In the genomic region with DNA sequence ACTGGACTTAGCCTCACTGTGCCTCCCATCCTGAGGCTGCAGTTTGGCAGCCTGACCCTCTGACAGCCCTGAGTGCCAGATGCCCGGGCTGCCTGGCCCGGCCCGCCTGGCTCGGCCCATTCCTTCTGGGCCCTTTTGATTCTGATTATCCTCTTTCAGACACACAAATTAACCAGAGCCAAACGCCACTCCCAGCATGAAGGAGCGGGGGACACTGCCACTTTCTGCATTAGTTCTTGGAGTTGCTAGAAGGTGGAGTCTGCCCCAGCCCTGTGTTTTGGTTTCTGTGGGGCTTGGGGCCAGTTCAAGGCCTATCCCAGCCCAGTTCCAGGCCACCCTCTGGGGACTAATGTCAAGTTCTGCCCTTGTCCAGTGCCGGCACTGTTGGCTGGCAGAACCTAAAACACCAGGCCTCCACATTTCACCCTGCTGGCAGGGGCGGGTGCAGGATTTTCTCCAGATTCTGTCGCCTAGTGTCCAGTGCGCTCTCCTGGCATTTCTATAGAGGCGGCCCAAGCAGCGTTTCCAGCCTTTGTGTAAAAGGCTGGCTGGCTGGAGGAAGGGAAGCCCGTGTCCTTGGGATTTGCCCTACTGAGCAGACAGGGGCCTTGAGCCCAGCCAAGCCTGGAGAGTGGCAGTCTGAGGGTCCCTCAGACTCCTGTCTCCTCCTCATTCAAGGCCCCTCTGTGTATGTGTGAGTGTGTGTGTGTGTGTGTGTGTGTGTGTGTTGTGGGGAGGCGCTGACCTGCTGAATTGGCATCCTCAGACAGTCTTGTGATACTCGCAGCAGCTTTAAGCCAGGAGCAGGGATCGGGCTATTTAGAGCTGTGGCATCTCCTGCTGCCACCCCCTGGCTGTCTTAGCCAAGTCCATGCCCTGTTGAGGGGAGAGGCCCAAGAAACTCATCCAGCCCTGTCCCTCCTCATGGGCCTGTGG, we compare ENCODE assay signal across 11 cellular contexts. TPM values are rescaled to one million over a fixed set of nuclear protein-coding genes. Genes with fewer than 3 reads are reported as not detected.
DNase-seq lines count a peak whose midpoint lies in the region; ATAC-seq and TF ChIP-seq lines count a peak whose summit lies in the region.
"Had no signal": no experiment of that assay in that cellular context is flagged by ENCODE, and none has a peak within 500 bp of the region (broad histone marks: within the 10 kb centered on the region; RNA-seq: fewer than 3 reads in every experiment).

No MANE protein-coding gene starts in this region.

- H3K4me1 ChIP-seq in PC-3 (ENCODE audit: insufficient read depth, low read length) (no peaks in the 10 kb centered on the region), thoracic aorta (ENCODE audit: control insufficient read depth in 1 of 2, low read depth in 2 of 2) (peaks cover 34 to 70% of the 10 kb centered on the region in 2 donors)

- ATAC-seq in PC-3 (peak; percentile 27), thoracic aorta (ENCODE audit: insufficient number of reproducible peaks, low FRiP score, low read depth) (no peak), HG03108 (IDR thresholded peaks at IDR 0.05; ENCODE audit: unreplicated experiment) (no peak), HG03432 (IDR thresholded peaks at IDR 0.05; ENCODE audit: unreplicated experiment) (no peak)
- no peak for ATAC-seq in naive thymus-derived CD8-positive, alpha-beta T cell

- peak overlapping the region in 3 of 10 donors; percentile 13 to 72 (median 33) for H3K27ac Mint-ChIP-seq in naive thymus-derived CD8-positive, alpha-beta T cell

- H3K9me2 ChIP-seq in PC-3 (replicated peaks; ENCODE audit: low read length): no peaks in the 10 kb centered on the region

- no peak overlapping the region for H3K9ac ChIP-seq in PC-3 (ENCODE audit: low read length)

- no peaks in the 10 kb centered on the region for H4K20me1 ChIP-seq in PC-3 (ENCODE audit: low read length)

- no peaks in the 10 kb centered on the region for H3K79me2 ChIP-seq in PC-3 (ENCODE audit: low read length)

- intact Hi-C loops in PC-3 (cut with micrococcal nuclease): no loop called here

- H3K9me3 ChIP-seq in PC-3 (ENCODE audit: low read length) (no peaks in the 10 kb centered on the region), thoracic aorta (no peaks in the 10 kb centered on the region)

- no peak overlapping the region for H3K4me2 ChIP-seq in PC-3 (ENCODE audit: low read length)

- H2AFZ ChIP-seq in PC-3 (ENCODE audit: low read length): no peak overlapping the region

- H3K27ac ChIP-seq in PC-3 (ENCODE audit: low read length): no peak overlapping the region
- H3K27ac ChIP-seq in thoracic aorta: peak overlapping the region; percentile 37 to 82

- TF ChIP-seq CTCF in PC-3 (conservative IDR thresholded peaks at IDR 0.05; ENCODE audit: low read depth, low read length): no peak
- no peak for TF ChIP-seq CTCF in thoracic aorta (IDR thresholded peaks at IDR 0.05)

- no peak overlapping the region for H3K4me3 Mint-ChIP-seq in naive thymus-derived CD8-positive, alpha-beta T cell
- H3K4me3 Mint-ChIP-seq: stimulated activated naive B cell treated with anti-CD40 and anti-IgM and Interleukin-4, amounts not matched to agents 10 μg/mL and 1 μg/mL and 100 μg/mL, for 72 hours had no signal

- H3K4me3 ChIP-seq in PC-3 (ENCODE audit: low read length): no peak overlapping the region
- peak overlapping the region; percentile 1 for H3K4me3 ChIP-seq in thoracic aorta

- BruUV-seq in PC-3 (replicated peaks; lab: Mats Ljungman, UMichigan): no TSS peak

- H3K4me1 Mint-ChIP-seq in naive thymus-derived CD8-positive, alpha-beta T cell: peaks cover 0 to 2% (median under 1%) of the 10 kb centered on the region in 4 donors

- no peak for DNase-seq in PC-3
- DNase-seq in epidermal melanocyte (ENCODE audit: insufficient read length, low spot score): peak; percentile 77
- DNase-seq in mucosa of gallbladder (ENCODE audit: low spot score): peak; percentile 52
- DNase-seq in thoracic aorta (ENCODE audit: low spot score): no peak
- no peak for DNase-seq in naive thymus-derived CD8-positive, alpha-beta T cell
- DNase-seq in SKM-1 treated with dmso at 0.1 percent for 144 hours (lab: John Stamatoyannopoulos, UW; ENCODE audit: unreplicated experiment): no peak
- DNase-seq: NCI-H2171; small intestine; stimulated activated naive B cell treated with anti-CD40 and anti-IgM and Interleukin-4, amounts not matched to agents 10 μg/mL and 1 μg/mL and 100 μg/mL, for 72 hours had no signal

- H3K36me3 Mint-ChIP-seq in naive thymus-derived CD8-positive, alpha-beta T cell: peaks cover 0 to 24% (median 0%) of the 10 kb centered on the region in 3 donors

- H3K9me3 Mint-ChIP-seq in naive thymus-derived CD8-positive, alpha-beta T cell: no peaks in the 10 kb centered on the region
- H3K9me3 Mint-ChIP-seq: stimulated activated naive B cell treated with anti-CD40 and anti-IgM and Interleukin-4, amounts not matched to agents 10 μg/mL and 1 μg/mL and 100 μg/mL, for 72 hours had no signal

- CTCF ChIA-PET in PC-3 (lab: Charles Lee): interaction anchor here (1.0 kb wide), 1 partner anchor 22 kb away, joined by 3 read pairs; no protein-coding TSS in a partner anchor

- POLR2A ChIA-PET in PC-3 (lab: Charles Lee; ENCODE audit: unreplicated experiment): no interaction called here
- POLR2A ChIA-PET in naive thymus-derived CD8-positive, alpha-beta T cell (lab: Charles Lee): no interaction called here

- H3K36me3 ChIP-seq in PC-3 (ENCODE audit: low read depth, low read length) (peaks cover 19% of the 10 kb centered on the region; the same call in 1 of the 2 replicates), thoracic aorta (peaks cover 52% of the 10 kb centered on the region)

- H3K27me3 Mint-ChIP-seq in naive thymus-derived CD8-positive, alpha-beta T cell: no peaks in the 10 kb centered on the region

- no peaks in the 10 kb centered on the region for H3K27me3 ChIP-seq in PC-3 (ENCODE audit: low read length)
- H3K27me3 ChIP-seq in thoracic aorta (replicated peaks; ENCODE audit: insufficient read depth): no peaks in the 10 kb centered on the region

- H3F3A ChIP-seq in PC-3 (ENCODE audit: low read length, unreplicated experiment): peaks cover 3% of the 10 kb centered on the region

RNA-seq across cellular contexts. Expression of gene PLCD3, which starts 21.4 kb away (rescaled TPM):
- total RNA-seq in PC-3 (2014; rRNA removed) (35.1 and 55.3 TPM in 2 replicates), mucosa of gallbladder (63.6 TPM), thoracic aorta (100 to 1,000 TPM in 1 of 2 donors, 10 to 100 TPM in 1; 79.3 to 116 TPM)
- total RNA-seq in naive thymus-derived CD8-positive, alpha-beta T cell: 1 to 10 TPM; 1.6 to 4.0 TPM
- polyA plus RNA-seq in naive thymus-derived CD8-positive, alpha-beta T cell: under 1 TPM; 0.35 to 0.65 (median 0.56) TPM

RNA-seq across cellular contexts. Expression of gene ACBD4, which starts 24.5 kb away (rescaled TPM):
- 12.9 and 17.3 TPM in 2 replicates for total RNA-seq in PC-3 (2014; rRNA removed)
- 29.8 TPM for total RNA-seq in mucosa of gallbladder
- 10 to 100 TPM; 21.5 to 27.9 TPM for total RNA-seq in thoracic aorta
- 10 to 100 TPM; 39.4 to 48.5 TPM for total RNA-seq in naive thymus-derived CD8-positive, alpha-beta T cell
- polyA plus RNA-seq in naive thymus-derived CD8-positive, alpha-beta T cell: 10 to 100 TPM; 10.5 to 17.4 (median 11.7) TPM

RNA-seq across cellular contexts. Expression of gene HEXIM1, which starts 37.3 kb away (rescaled TPM):
- total RNA-seq in PC-3 (2014; rRNA removed): 47.3 and 59.0 TPM in 2 replicates
- total RNA-seq in mucosa of gallbladder: 62.5 TPM
- total RNA-seq in thoracic aorta: 10 to 100 TPM; 34.9 to 89.1 TPM
- total RNA-seq in naive thymus-derived CD8-positive, alpha-beta T cell: 10 to 100 TPM; 34.3 to 35.1 TPM
- polyA plus RNA-seq in naive thymus-derived CD8-positive, alpha-beta T cell: 1 to 10 TPM; 4.9 to 6.8 (median 5.4) TPM

RNA-seq across cellular contexts. Expression of gene NMT1, which starts 49.8 kb away (rescaled TPM):
- 99.2 and 117 TPM in 2 replicates for total RNA-seq in PC-3 (2014; rRNA removed)
- 109 TPM for total RNA-seq in mucosa of gallbladder
- total RNA-seq in thoracic aorta: 10 to 100 TPM; 53.1 to 64.8 TPM
- total RNA-seq in naive thymus-derived CD8-positive, alpha-beta T cell: 100 to 1,000 TPM; 130 to 139 TPM
- polyA plus RNA-seq in naive thymus-derived CD8-positive, alpha-beta T cell: 10 to 100 TPM; 55.2 to 70.8 (median 65.0) TPM

RNA-seq across cellular contexts. Expression of gene HEXIM2, which starts 50.7 kb away (rescaled TPM):
- 19.9 and 30.5 TPM in 2 replicates for total RNA-seq in PC-3 (2014; rRNA removed)
- 14.9 TPM for total RNA-seq in mucosa of gallbladder
- total RNA-seq in thoracic aorta: 1 to 10 TPM in 1 of 2 donors, not detected in 1; 1.5 TPM
- total RNA-seq in naive thymus-derived CD8-positive, alpha-beta T cell: 1 to 10 TPM; 3.4 to 4.4 TPM
- 1 to 10 TPM; 2.6 to 3.6 (median 3.3) TPM for polyA plus RNA-seq in naive thymus-derived CD8-positive, alpha-beta T cell

Comparison
In these comparisons a context has a peak if more than half of its experiments do, and no peak if none do; other contexts are left out.
1. DNase-seq: peak in epidermal melanocyte (single experiment) and mucosa of gallbladder (single experiment); none in PC-3 (single experiment), thoracic aorta (single experiment), naive thymus-derived CD8-positive, alpha-beta T cell (0 of 10) and SKM-1 treated with dmso at 0.1 percent for 144 hours (single experiment).